9 cellular contexts compared by ENCODE assay signal in the genomic region with DNA sequence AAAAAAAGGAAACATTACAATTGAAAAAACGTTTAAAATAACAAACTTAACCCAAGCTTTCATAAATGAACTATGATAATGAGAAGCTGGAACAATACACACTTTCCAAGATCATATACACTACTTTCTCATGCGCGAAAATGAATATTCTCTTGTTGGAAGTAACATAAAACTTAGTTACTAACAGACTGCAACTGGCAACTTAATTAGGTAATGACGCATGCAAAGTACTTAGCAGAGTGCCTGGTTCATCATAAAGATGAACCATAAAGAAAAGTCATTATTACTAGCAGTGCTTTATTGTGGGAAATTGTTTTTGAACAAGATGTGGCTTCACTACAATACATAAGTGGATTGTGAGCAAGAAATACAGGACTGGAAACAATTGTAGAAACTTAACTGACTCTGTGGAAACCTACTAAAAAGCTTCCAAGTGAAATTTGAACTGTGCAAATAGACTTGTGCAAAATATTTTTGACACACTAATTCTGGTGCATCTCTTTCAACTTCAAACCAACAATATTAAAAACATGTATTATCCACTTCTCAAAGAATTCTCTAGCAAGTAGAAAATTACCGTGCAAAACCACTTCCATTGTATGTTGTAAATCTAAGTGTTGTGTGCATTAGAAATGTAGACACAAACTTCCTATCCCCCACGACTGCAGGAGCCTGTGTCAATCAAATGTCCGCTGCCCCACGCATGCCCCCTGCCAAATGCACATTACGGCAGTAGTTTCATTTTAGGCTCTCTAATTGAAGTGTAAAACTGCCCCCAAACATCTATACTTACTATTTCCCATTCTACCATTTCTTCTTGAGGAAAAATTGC. TPM values are rescaled to one million over a fixed set of nuclear protein-coding genes. Genes with fewer than 3 reads are reported as not detected.
A peak's percentile ranks its signal among the peaks of the same experiment; 100 is the strongest.
DNase-seq lines count a peak whose midpoint lies in the region; ATAC-seq and TF ChIP-seq lines count a peak whose summit lies in the region.
"Had no signal": no experiment of that assay in that cellular context is flagged by ENCODE, and none has a peak within 500 bp of the region (broad histone marks: within the 10 kb centered on the region; RNA-seq: fewer than 3 reads in every experiment).

No MANE protein-coding gene starts in this region.

- no peaks in the 10 kb centered on the region for H3K4me1 ChIP-seq in BE2C
- H3K4me1 ChIP-seq in PC-9 (replicated peaks; ENCODE audit: insufficient read depth): peaks cover 73% of the 10 kb centered on the region
- peaks cover 24 to 44% (median 39%) of the 10 kb centered on the region in 4 donors for H3K4me1 ChIP-seq in esophagus muscularis mucosa
- H3K4me1 ChIP-seq in ovary (ENCODE audit: insufficient read depth): no peaks in the 10 kb centered on the region

- peak overlapping the region; percentile 87 for H3K4me2 ChIP-seq in PC-9

- WGBS in esophagus muscularis mucosa: 44% methylated on average over 9 of the region's 9 CpGs
- WGBS in ovary, 3 donors: 37 to 44% (median 38%) methylated on average over 9 of the region's 9 CpGs

- CTCF ChIA-PET in PC-9 (lab: Charles Lee): interaction anchor here (0.6 to 1.4 kb wide), 2 partner anchors 174 to 932 kb away, joined by 5 read pairs; no protein-coding TSS in a partner anchor

- H3K9me3 ChIP-seq in BE2C (no peaks in the 10 kb centered on the region), PC-9 (ENCODE audit: insufficient read depth, low read depth) (no peaks in the 10 kb centered on the region), esophagus muscularis mucosa (no peaks in the 10 kb centered on the region), ovary (no peaks in the 10 kb centered on the region)

- peaks cover 98% of the 10 kb centered on the region for H3K79me2 ChIP-seq in PC-9 (ENCODE audit: low read depth)

- ATAC-seq in HG03571 (IDR thresholded peaks at IDR 0.05; ENCODE audit: unreplicated experiment): no peak

- TF ChIP-seq CTCF in BE2C (IDR thresholded peaks at IDR 0.05; ENCODE audit: low read depth, low read length) (no peak), PC-9 (conservative IDR thresholded peaks at IDR 0.05) (no peak), esophagus muscularis mucosa (IDR thresholded peaks at IDR 0.05) (no peak), ovary (IDR thresholded peaks at IDR 0.05) (no peak)

- H3K27me3 ChIP-seq in BE2C (no peaks in the 10 kb centered on the region), PC-9 (ENCODE audit: insufficient read depth, low read depth) (no peaks in the 10 kb centered on the region), esophagus muscularis mucosa (peaks cover 0 to 22% (median 0%) of the 10 kb centered on the region in 4 donors), ovary (no peaks in the 10 kb centered on the region)

- no peak overlapping the region for H2AFZ ChIP-seq in PC-9

- POLR2A ChIA-PET in PC-9 (lab: Charles Lee; ENCODE audit: unreplicated experiment): interaction anchor here (0.6 kb wide), 1 partner anchor 64 kb away, joined by 5 read pairs; no protein-coding TSS in a partner anchor

- H3K4me3 ChIP-seq in BE2C (ENCODE audit: low read depth, low read length) (peak overlapping the region; percentile 71), PC-9 (peak overlapping the region; percentile 87), esophagus muscularis mucosa (peak overlapping the region; percentile 80 to 96 (median 90)), ovary (peak overlapping the region; percentile 69)

- no peak for TF ChIP-seq EP300 in esophagus muscularis mucosa (IDR thresholded peaks at IDR 0.05)
- TF ChIP-seq EP300 in ovary (IDR thresholded peaks at IDR 0.05): no peak

- H4K20me1 ChIP-seq in PC-9 (ENCODE audit: insufficient read depth): peaks cover 64% of the 10 kb centered on the region

- BruUV-seq in PC-9 (replicated peaks; lab: Mats Ljungman, UMichigan): no TSS peak

- H3K9me2 ChIP-seq in PC-9 (ENCODE audit: insufficient read depth): no peaks in the 10 kb centered on the region

- TF ChIP-seq POLR2A in esophagus muscularis mucosa (IDR thresholded peaks at IDR 0.05; ENCODE audit: low read depth) (no peak), ovary (IDR thresholded peaks at IDR 0.05) (no peak)

- DNase-seq in BE2C (no peak), PC-9 (no peak), esophagus muscularis mucosa (ENCODE audit: extremely low spot score) (no peak), ovary (no peak), mesenteric fat pad (ENCODE audit: low spot score) (no peak), SKM-1 treated with dmso at 0.1 percent for 144 hours (lab: John Stamatoyannopoulos, UW; ENCODE audit: unreplicated experiment) (no peak), DMS 273 (lab: John Stamatoyannopoulos, UW; ENCODE audit: unreplicated experiment) (no peak)
- DNase-seq: NCI-H226 had no signal

- intact Hi-C loops in PC-9 (cut with micrococcal nuclease; ENCODE audit: unreplicated experiment): loop anchor here (1.0 to 10.0 kb wide), 6 partner anchors 24 to 569 kb away; a partner anchor contains a TSS
- intact Hi-C loops in esophagus muscularis mucosa (cut with DNase I): loop anchor here (2.0 to 5.0 kb wide), 3 partner anchors 99 to 188 kb away; no protein-coding TSS in a partner anchor
- intact Hi-C loops in ovary (cut with DNase I): loop anchor here in 2 of 4 donors (5.0 kb wide), 3 partner anchors 92 to 173 kb away; no protein-coding TSS in a partner anchor

- H3K27ac ChIP-seq in PC-9 (peak overlapping the region; percentile 85), esophagus muscularis mucosa (replicated peaks in 1 of 4) (peak overlapping the region; percentile 87 to 92 (median 91)), ovary (no peak overlapping the region)

- peaks cover 75% of the 10 kb centered on the region for H3F3A ChIP-seq in PC-9 (ENCODE audit: insufficient read depth, low read depth)

- H3K36me3 ChIP-seq in BE2C (no peaks in the 10 kb centered on the region; the same call in 1 of the 2 replicates), PC-9 (ENCODE audit: low read depth) (peaks cover 68% of the 10 kb centered on the region), esophagus muscularis mucosa (no peaks in the 10 kb centered on the region), ovary (no peaks in the 10 kb centered on the region)

RNA-seq across cellular contexts. Expression of a gene that starts 2.0 kb away (rescaled TPM):
- polyA plus RNA-seq in BE2C (2012; ENCODE audit: insufficient read depth, insufficient read length, low read depth): 0.22 TPM
- total RNA-seq in PC-9 (2021): 123 and 137 TPM in 2 replicates
- total RNA-seq in esophagus muscularis mucosa: 10 to 100 TPM; 18.4 to 40.2 (median 23.7) TPM
- 10 to 100 TPM; 13.3 to 51.0 (median 20.5) TPM for total RNA-seq in ovary
- 10 to 100 TPM in 1 of 2 donors, 1 to 10 TPM in 1; 7.9 to 13.7 TPM for polyA plus RNA-seq in ovary
- total RNA-seq in mesenteric fat pad: 56.3 TPM

Comparison
In these comparisons a context has a peak if more than half of its experiments do, and no peak if none do; other contexts are left out.
1. H3K27ac ChIP-seq: peak in PC-9 (single experiment) and esophagus muscularis mucosa (4 of 4); none in ovary (0 of 2).
2. Peak in every context shown above with its lines, with median percentiles within 50 percentile points of each other: H3K4me3 ChIP-seq.